ENCODE assay signal across 8 cellular contexts in the genomic region with DNA sequence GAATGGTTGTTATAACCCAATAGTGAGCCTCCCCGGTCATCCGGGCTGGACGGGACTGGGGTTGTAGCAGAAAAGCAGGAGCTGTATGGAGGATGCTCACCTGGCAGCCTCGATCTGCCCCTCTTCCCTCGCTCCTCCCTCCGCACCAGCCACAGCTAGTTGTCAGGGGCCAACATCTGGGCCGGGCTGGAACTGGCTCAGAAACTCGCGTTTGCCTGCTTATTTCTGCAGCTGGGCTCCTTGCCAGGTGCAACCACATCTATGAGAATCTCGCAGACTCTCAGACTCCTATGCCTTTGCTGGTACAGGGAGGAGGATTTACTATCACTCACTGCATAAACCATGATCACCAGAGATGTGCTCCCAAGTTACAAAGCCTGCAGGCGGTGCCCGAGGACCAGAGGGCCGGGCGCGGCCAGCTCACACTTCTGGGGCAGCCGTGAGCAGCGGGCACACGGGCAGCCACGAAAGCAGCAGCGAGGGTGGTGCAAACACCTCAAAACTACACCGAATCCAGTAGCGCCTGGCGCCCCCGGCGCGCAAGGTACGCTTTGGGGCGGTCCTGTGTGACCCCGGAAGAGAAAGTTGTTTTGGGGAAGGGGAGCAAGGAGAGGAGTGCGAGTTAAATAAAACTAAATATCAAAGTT.
A peak's percentile ranks its signal among the peaks of the same experiment; 100 is the strongest.
DNase-seq lines count a peak whose midpoint lies in the region; ATAC-seq and TF ChIP-seq lines count a peak whose summit lies in the region.

No MANE protein-coding gene starts in this region.

- ATAC-seq in GM18861 (IDR thresholded peaks at IDR 0.05; ENCODE audit: unreplicated experiment) = peak; percentile 73
- ATAC-seq in HG03060 (IDR thresholded peaks at IDR 0.05; ENCODE audit: low read depth, unreplicated experiment) = peak; percentile 39

- DNase-seq in AG10803 (ENCODE audit: low read depth) (peak; percentile 92), NCI-H446 (lab: John Stamatoyannopoulos, UW) (peak; percentile 63 to 76), medulla oblongata (ENCODE audit: extremely low spot score) (peak; percentile 92)
- DNase-seq in activated CD4-positive, alpha-beta T cell treated with anti-CD3 and anti-CD28 coated beads, Interleukin-2, amount 50 U/mL, for 4 hours = peak; percentile 35 to 36
- DNase-seq in effector CD8-positive, alpha-beta T cell (lab: John Stamatoyannopoulos, UW) = peak; percentile 39
- DNase-seq in stimulated activated CD8-positive, alpha-beta memory T cell treated with anti-CD3 and anti-CD28 coated beads, Interleukin-15, amount 100 ng/mL, for 24 hours (ENCODE audit: low read depth) = peak; percentile 24

- TF ChIP-seq CTCF in AG10803 (conservative IDR thresholded peaks at IDR 0.05; ENCODE audit: low read length) = peak; percentile 55

- H3K4me3 ChIP-seq in AG10803 (ENCODE audit: low read length) = peak overlapping the region; percentile 89

Comparison
In these comparisons a context has a peak if more than half of its experiments do, and no peak if none do; other contexts are left out.
1. Peak in every context shown above with its lines: DNase-seq, ATAC-seq and H3K4me3 ChIP-seq.
2. DNase-seq: peak in every context shown above with its lines; median percentile 92 in AG10803; 92 in medulla oblongata; 70 in NCI-H446; 39 in effector CD8-positive, alpha-beta T cell; 36 in activated CD4-positive, alpha-beta T cell treated with anti-CD3 and anti-CD28 coated beads, Interleukin-2, amount 50 U/mL, for 4 hours; 24 in stimulated activated CD8-positive, alpha-beta memory T cell treated with anti-CD3 and anti-CD28 coated beads, Interleukin-15, amount 100 ng/mL, for 24 hours.